Comparison of ENCODE assay signal across 19 cellular contexts in genomic region chr4:149715822-149716585, GRCh38.
DNase-seq lines count a peak whose midpoint lies in the region; ATAC-seq and TF ChIP-seq lines count a peak whose summit lies in the region.
"Had no signal": no experiment of that assay in that cellular context is flagged by ENCODE, and none has a peak within 500 bp of the region (broad histone marks: within the 10 kb centered on the region; RNA-seq: fewer than 3 reads in every experiment).

No MANE protein-coding gene starts in this region.

- H4K91ac ChIP-seq in trophoblast cell (ENCODE audit: low read depth, low read length) = no peak overlapping the region

- H3K27ac ChIP-seq in VCaP (peak overlapping the region; percentile 67), trophoblast cell (ENCODE audit: low read depth, low read length) (no peak overlapping the region)
- H3K27ac ChIP-seq: 22Rv1, Peyer's patch had no signal

- H4K12ac ChIP-seq in trophoblast cell (ENCODE audit: low read depth, low read length) = no peak overlapping the region

- H3K36me3 ChIP-seq in trophoblast cell (ENCODE audit: control insufficient read depth in 1 of 2, insufficient read depth in 2 of 2, low read length in 2 of 2) = no peaks in the 10 kb centered on the region
- H3K36me3 ChIP-seq: Peyer's patch had no signal

- H4K8ac ChIP-seq in trophoblast cell (ENCODE audit: low read depth, low read length) = no peak overlapping the region

- H3K27ac Mint-ChIP-seq in activated CD8-positive, alpha-beta memory T cell treated with anti-CD3 and anti-CD28 coated beads, Interleukin-2, amount 10 ng/mL, durations not matched to agents 7 days and 5 days = no peak overlapping the region

- H2AFZ ChIP-seq in trophoblast cell (ENCODE audit: insufficient read depth, low read length, poor library complexity) = no peak overlapping the region

- no peak overlapping the region for H3K4me3 Mint-ChIP-seq in activated CD8-positive, alpha-beta memory T cell treated with anti-CD3 and anti-CD28 coated beads, Interleukin-2, amount 10 ng/mL, durations not matched to agents 7 days and 5 days

- no peaks in the 10 kb centered on the region for H3K79me1 ChIP-seq in trophoblast cell (ENCODE audit: low read length)

- WGBS in trophoblast cell (ENCODE audit: extremely low coverage, insufficient coverage, insufficient read length) = no CpG with 5 or more reads among the region's 14 CpGs

- CTCF ChIA-PET in activated CD8-positive, alpha-beta memory T cell treated with anti-CD3 and anti-CD28 coated beads, Interleukin-2, amount 10 ng/mL, durations not matched to agents 7 days and 5 days (lab: Charles Lee) = no interaction called here

- no peaks in the 10 kb centered on the region for H3K9me3 Mint-ChIP-seq in activated CD8-positive, alpha-beta memory T cell treated with anti-CD3 and anti-CD28 coated beads, Interleukin-2, amount 10 ng/mL, durations not matched to agents 7 days and 5 days (ENCODE audit: low read depth)

- no peaks in the 10 kb centered on the region for H3K4me1 Mint-ChIP-seq in activated CD8-positive, alpha-beta memory T cell treated with anti-CD3 and anti-CD28 coated beads, Interleukin-2, amount 10 ng/mL, durations not matched to agents 7 days and 5 days

- H3K4me2 ChIP-seq in trophoblast cell (ENCODE audit: low read length) = no peak overlapping the region
- H3K4me2 ChIP-seq: SK-N-SH had no signal

- TF ChIP-seq CTCF in VCaP (conservative IDR thresholded peaks at IDR 0.05) = no peak

- no peak overlapping the region for H2BK5ac ChIP-seq in trophoblast cell (ENCODE audit: low read depth, low read length, poor library complexity)

- no peak overlapping the region for H3K4ac ChIP-seq in trophoblast cell (ENCODE audit: low read depth, low read length)

- H3K18ac ChIP-seq in trophoblast cell (ENCODE audit: low read length) = no peak overlapping the region

- H2BK12ac ChIP-seq in trophoblast cell (ENCODE audit: low read length) = no peak overlapping the region

- no peak overlapping the region for H3K14ac ChIP-seq in trophoblast cell (ENCODE audit: low read length)

- H3K36me3 Mint-ChIP-seq in activated CD8-positive, alpha-beta memory T cell treated with anti-CD3 and anti-CD28 coated beads, Interleukin-2, amount 10 ng/mL, durations not matched to agents 7 days and 5 days = no peaks in the 10 kb centered on the region

- no peaks in the 10 kb centered on the region for H3K27me3 ChIP-seq in trophoblast cell (ENCODE audit: insufficient read depth, low read length)
- H3K27me3 ChIP-seq: Peyer's patch had no signal

- H3K27me3 Mint-ChIP-seq in activated CD8-positive, alpha-beta memory T cell treated with anti-CD3 and anti-CD28 coated beads, Interleukin-2, amount 10 ng/mL, durations not matched to agents 7 days and 5 days = no peaks in the 10 kb centered on the region

- ATAC-seq in GM21390 (IDR thresholded peaks at IDR 0.05; ENCODE audit: unreplicated experiment) = no peak
- ATAC-seq in activated CD8-positive, alpha-beta memory T cell treated with anti-CD3 and anti-CD28 coated beads, Interleukin-2, amount 10 ng/mL, durations not matched to agents 7 days and 5 days = no peak

- peak; percentile 60 for DNase-seq in NCI-H748 (lab: John Stamatoyannopoulos, UW; ENCODE audit: unreplicated experiment)
- no peak for DNase-seq in NCI-H748 treated with DMSO at 0.1 percent for 48 hours (lab: John Stamatoyannopoulos, UW)
- no peak for DNase-seq in trophoblast cell
- DNase-seq in T-helper 9 cell = no peak
- no peak for DNase-seq in activated CD8-positive, alpha-beta memory T cell treated with anti-CD3 and anti-CD28 coated beads, Interleukin-2, amount 10 ng/mL, durations not matched to agents 7 days and 5 days
- DNase-seq: Calu3, DMS79 treated with DMSO at 0.1 percent for 48 hours, GF-D8, NCI-H1048, NCI-H1694 treated with DMSO at 0.1 percent for 48 hours, NCI-H2081, NCI-H446 treated with DMSO at 0.1 percent for 48 hours, NCI-H526, OCI-M1, Peyer's patch, SK-N-SH had no signal

- H3K23ac ChIP-seq in trophoblast cell (ENCODE audit: low read length) = no peak overlapping the region

- peaks cover 11% of the 10 kb centered on the region for H3K9me3 ChIP-seq in trophoblast cell (ENCODE audit: insufficient read depth, low read depth, low read length)
- H3K9me3 ChIP-seq: Peyer's patch, SK-N-SH had no signal

- H2AK5ac ChIP-seq in trophoblast cell (ENCODE audit: low read length) = no peak overlapping the region

- H3K79me2 ChIP-seq in trophoblast cell (ENCODE audit: control insufficient read depth, insufficient read depth, low read length, poor library complexity) = no peaks in the 10 kb centered on the region

- no peak overlapping the region for H2BK120ac ChIP-seq in trophoblast cell (ENCODE audit: insufficient read depth, low read length, poor library complexity)

- peak overlapping the region; percentile 5 for H3K4me3 ChIP-seq in trophoblast cell (ENCODE audit: low read depth, low read length)
- H3K4me3 ChIP-seq: Peyer's patch had no signal

- no peak overlapping the region for H3K9ac ChIP-seq in trophoblast cell (ENCODE audit: low read length)
- H3K9ac ChIP-seq: SK-N-SH had no signal

- no peaks in the 10 kb centered on the region for H3K4me1 ChIP-seq in trophoblast cell (ENCODE audit: control insufficient read depth in 1 of 2, insufficient read depth in 2 of 2, low read length in 2 of 2)
- H3K4me1 ChIP-seq: Peyer's patch had no signal
